In genomic region chr12:19092482-19092881, GRCh38 we compare ENCODE assay signal across 1 cellular context.
TF ChIP-seq lines count a peak whose summit lies in the region.
"Not testable (repeated sequence)": the region's sequence is repeated elsewhere in the genome, so short reads cannot be mapped to it uniquely, and the experiment has no call there.

No MANE protein-coding gene starts in this region.

TF ChIP-seq in HepG2, 621 proteins besides CTCF, POLR2A, EP300 and RAD21:
- TF ChIP-seq BCL6 (CRISPR knock-in tag; IDR thresholded peaks at IDR 0.05) = peak; percentile 75; the same call in 1 of the 2 replicates
- not testable (repeated sequence) for TF ChIP-seq SOX6 (IDR thresholded peaks at IDR 0.05)
- TF ChIP-seq SOX6 (CRISPR knock-in tag; IDR thresholded peaks at IDR 0.05) = peak; percentile 59
